Comparison of ENCODE assay signal across 32 cellular contexts in the genomic region with DNA sequence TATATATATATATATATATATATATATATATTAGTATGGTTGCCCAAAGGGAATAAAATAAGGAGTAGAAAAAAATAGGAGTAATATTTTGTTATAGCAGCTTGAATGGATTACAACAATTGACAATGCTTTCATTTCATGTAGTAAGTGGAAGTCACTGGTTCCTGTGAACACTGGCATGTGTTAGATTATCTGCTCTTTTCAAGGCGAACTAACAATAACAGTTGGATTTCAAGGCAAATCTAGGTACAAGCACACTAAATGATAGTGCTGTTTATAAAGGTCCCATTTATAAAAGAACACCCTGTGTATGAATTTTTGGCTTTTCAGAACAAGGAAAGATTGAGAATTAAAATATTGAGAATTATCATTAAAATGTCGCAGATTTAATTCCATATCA.
"Had no signal": no experiment of that assay in that cellular context is flagged by ENCODE, and none has a peak within 500 bp of the region (broad histone marks: within the 10 kb centered on the region; RNA-seq: fewer than 3 reads in every experiment).

No MANE protein-coding gene starts in this region.

- H3K9me3 ChIP-seq: MG63 had no signal

- H3K27me3 ChIP-seq: MG63 had no signal

- H3K4me3 ChIP-seq: MG63 had no signal

- H3K36me3 ChIP-seq: MG63 had no signal

- DNase-seq: Karpas-422, Kasumi-1, MG63, MM.1S, MV-4-11, NCI-H1048, NCI-H1092, NCI-H1092 treated with DMSO at 0.1 percent for 48 hours, NCI-H1105, NCI-H1105 treated with DMSO at 0.1 percent for 48 hours, NCI-H1417, NCI-H1417 treated with DMSO at 0.1 percent for 48 hours, NCI-H1436, NCI-H1436 treated with DMSO at 0.1 percent for 48 hours, NCI-H146, NCI-H1694, NCI-H1694 treated with DMSO at 0.1 percent for 48 hours, NCI-H187, NCI-H187 treated with DMSO at 0.1 percent for 48 hours, NCI-H1930, NCI-H2029, NCI-H2029 treated with DMSO at 0.1 percent for 48 hours, NCI-H2081, NCI-H2081 treated with DMSO at 0.1 percent for 48 hours, NCI-H2107, NCI-H2227 treated with DMSO at 0.1 percent for 48 hours, NCI-H226, NCI-H345, NCI-H446, NCI-H446 treated with DMSO at 0.1 percent for 48 hours, NCI-H510A, NCI-H510A treated with DMSO at 0.1 percent for 48 hours had no signal
